ENCODE assay signal across 14 cellular contexts in genomic region chr13:44667950-44668349, GRCh38.
DNase-seq lines count a peak whose midpoint lies in the region; ATAC-seq and TF ChIP-seq lines count a peak whose summit lies in the region.
"Had no signal": no experiment of that assay in that cellular context is flagged by ENCODE, and none has a peak within 500 bp of the region (broad histone marks: within the 10 kb centered on the region; RNA-seq: fewer than 3 reads in every experiment).

No MANE protein-coding gene starts in this region.

- ATAC-seq in HG02678 (IDR thresholded peaks at IDR 0.05; ENCODE audit: unreplicated experiment) = peak; percentile 63
- ATAC-seq: GM23338; K562; left lung; stimulated activated effector memory CD8-positive, alpha-beta T cell treated with anti-CD3 and anti-CD28 coated beads, Interleukin-12 subunit alpha, Interleukin-12 subunit beta, amount 100 ng/mL, for 72 hours had no signal

- no peak overlapping the region for H3K27ac ChIP-seq in effector memory CD4-positive, alpha-beta T cell (ENCODE audit: insufficient read depth, low read length, poor library complexity, severe bottlenecking)
- H3K27ac ChIP-seq in spleen = no peak overlapping the region
- H3K27ac ChIP-seq: left lung had no signal

- intact Hi-C loops in spleen (cut with DNase I; ENCODE audit: low total_unique reads) = no loop called here

- 47 to 65% (median 53%) methylated on average over 3 of the region's 3 CpGs for WGBS in spleen, 5 donors

- no peak overlapping the region for H3K4me3 ChIP-seq in astrocyte of the spinal cord (ENCODE audit: low read depth, low read length)
- no peak overlapping the region for H3K4me3 ChIP-seq in retinal pigment epithelial cell (ENCODE audit: low read length)
- no peak overlapping the region for H3K4me3 ChIP-seq in effector memory CD4-positive, alpha-beta T cell (ENCODE audit: insufficient read depth, low read depth, low read length, poor library complexity, severe bottlenecking)
- no peak overlapping the region for H3K4me3 ChIP-seq in spleen
- H3K4me3 ChIP-seq: GM23338, K562, left lung had no signal

- in situ Hi-C loops in GM13977 (cut with MboI; ENCODE audit: low pct_unique_long_range_greater_than_20kb, low sequenced_read_pairs, unreplicated experiment) = no loop called here
- in situ Hi-C loops in astrocyte of the spinal cord (cut with HindIII; ENCODE audit: low sequenced_read_pairs) = no loop called here

- peaks cover 5% of the 10 kb centered on the region for H3K27me3 ChIP-seq in effector memory CD4-positive, alpha-beta T cell (replicated peaks; ENCODE audit: control insufficient read depth, insufficient read depth, low read length, poor library complexity, severe bottlenecking)
- no peaks in the 10 kb centered on the region for H3K27me3 ChIP-seq in spleen (replicated peaks in 1 of 7)
- H3K27me3 ChIP-seq: left lung had no signal

- H3K9me3 ChIP-seq in effector memory CD4-positive, alpha-beta T cell (ENCODE audit: control insufficient read depth, low read length) = no peaks in the 10 kb centered on the region
- H3K9me3 ChIP-seq in spleen = no peaks in the 10 kb centered on the region
- H3K9me3 ChIP-seq: left lung had no signal

- no peak for TF ChIP-seq POLR2A in spleen (IDR thresholded peaks at IDR 0.05)

- TF ChIP-seq CTCF in GM13977 (IDR thresholded peaks at IDR 0.05; ENCODE audit: extremely low read depth, insufficient read depth, missing control alignments) = no peak
- TF ChIP-seq CTCF in astrocyte of the spinal cord (IDR thresholded peaks at IDR 0.05; ENCODE audit: low read depth, low read length) = no peak
- no peak for TF ChIP-seq CTCF in retinal pigment epithelial cell (conservative IDR thresholded peaks at IDR 0.05; ENCODE audit: low read depth, low read length)
- no peak for TF ChIP-seq CTCF in spleen (IDR thresholded peaks at IDR 0.05 in 8 of 11, conservative IDR thresholded peaks at IDR 0.05 in 3 of 11)

- H3K4me1 ChIP-seq in effector memory CD4-positive, alpha-beta T cell (ENCODE audit: control insufficient read depth, insufficient read depth, low read length, poor library complexity, severe bottlenecking) = no peaks in the 10 kb centered on the region
- peaks cover 0 to 11% (median 4%) of the 10 kb centered on the region in 6 donors for H3K4me1 ChIP-seq in spleen
- H3K4me1 ChIP-seq: left lung had no signal

- no peaks in the 10 kb centered on the region for H3K36me3 ChIP-seq in effector memory CD4-positive, alpha-beta T cell (ENCODE audit: control insufficient read depth, insufficient read depth, low read length)
- no peaks in the 10 kb centered on the region for H3K36me3 ChIP-seq in spleen
- H3K36me3 ChIP-seq: left lung had no signal

- DNase-seq in GM13977 (ENCODE audit: low spot score) (peak; percentile 55), astrocyte of the spinal cord (ENCODE audit: low read depth, low spot score) (peak; percentile 54), retinal pigment epithelial cell (ENCODE audit: low read depth) (peak; percentile 84), DMS153 (lab: John Stamatoyannopoulos, UW) (no peak), NCI-H345 treated with DMSO at 0.1 percent for 48 hours (lab: John Stamatoyannopoulos, UW; ENCODE audit: unreplicated experiment) (no peak), spleen (no peak)
- DNase-seq in effector memory CD4-positive, alpha-beta T cell = no peak
- DNase-seq: effector CD4-positive, alpha-beta T cell; left lung; NCI-H774 had no signal

Comparison
In these comparisons a context has a peak if more than half of its experiments do, and no peak if none do; other contexts are left out.
1. DNase-seq: peak in GM13977 (single experiment), astrocyte of the spinal cord (single experiment) and retinal pigment epithelial cell (single experiment); none in DMS153 (single experiment), NCI-H345 treated with DMSO at 0.1 percent for 48 hours (single experiment), effector memory CD4-positive, alpha-beta T cell (0 of 3) and spleen (single experiment).